In genomic region chr21:44884059-44884458, GRCh38 we compare ENCODE assay signal across 1 cellular context.
TF ChIP-seq lines count a peak whose summit lies in the region.

No MANE protein-coding gene starts in this region.

TF ChIP-seq in HepG2, 621 proteins besides CTCF, POLR2A, EP300 and RAD21:
- no peak for TF ChIP-seq ZMAT3 (CRISPR knock-in tag; conservative IDR thresholded peaks at IDR 0.05)
- TF ChIP-seq SRY (CRISPR knock-in tag; IDR thresholded peaks at IDR 0.05), result no peak
- TF ChIP-seq IRX3 (CRISPR knock-in tag; IDR thresholded peaks at IDR 0.05; ENCODE audit: borderline replicate concordance, low read depth), result no peak
- peak; percentile 35 for TF ChIP-seq ZNF687 (CRISPR knock-in tag; IDR thresholded peaks at IDR 0.05)
- no peak for TF ChIP-seq PAF1 (CRISPR knock-in tag; IDR thresholded peaks at IDR 0.05)
- peak; percentile 90 for TF ChIP-seq HNRNPL (IDR thresholded peaks at IDR 0.05; ENCODE audit: low read depth, low read length)
- TF ChIP-seq PCBP1 (IDR thresholded peaks at IDR 0.05; ENCODE audit: borderline replicate concordance, low read depth, low read length), result no peak
- 0 out of 2 replicates have a peak, but pooled peaks have one; percentile 25 for TF ChIP-seq ZNF768 (CRISPR knock-in tag; IDR thresholded peaks at IDR 0.05)
- TF ChIP-seq, protein P1, sequence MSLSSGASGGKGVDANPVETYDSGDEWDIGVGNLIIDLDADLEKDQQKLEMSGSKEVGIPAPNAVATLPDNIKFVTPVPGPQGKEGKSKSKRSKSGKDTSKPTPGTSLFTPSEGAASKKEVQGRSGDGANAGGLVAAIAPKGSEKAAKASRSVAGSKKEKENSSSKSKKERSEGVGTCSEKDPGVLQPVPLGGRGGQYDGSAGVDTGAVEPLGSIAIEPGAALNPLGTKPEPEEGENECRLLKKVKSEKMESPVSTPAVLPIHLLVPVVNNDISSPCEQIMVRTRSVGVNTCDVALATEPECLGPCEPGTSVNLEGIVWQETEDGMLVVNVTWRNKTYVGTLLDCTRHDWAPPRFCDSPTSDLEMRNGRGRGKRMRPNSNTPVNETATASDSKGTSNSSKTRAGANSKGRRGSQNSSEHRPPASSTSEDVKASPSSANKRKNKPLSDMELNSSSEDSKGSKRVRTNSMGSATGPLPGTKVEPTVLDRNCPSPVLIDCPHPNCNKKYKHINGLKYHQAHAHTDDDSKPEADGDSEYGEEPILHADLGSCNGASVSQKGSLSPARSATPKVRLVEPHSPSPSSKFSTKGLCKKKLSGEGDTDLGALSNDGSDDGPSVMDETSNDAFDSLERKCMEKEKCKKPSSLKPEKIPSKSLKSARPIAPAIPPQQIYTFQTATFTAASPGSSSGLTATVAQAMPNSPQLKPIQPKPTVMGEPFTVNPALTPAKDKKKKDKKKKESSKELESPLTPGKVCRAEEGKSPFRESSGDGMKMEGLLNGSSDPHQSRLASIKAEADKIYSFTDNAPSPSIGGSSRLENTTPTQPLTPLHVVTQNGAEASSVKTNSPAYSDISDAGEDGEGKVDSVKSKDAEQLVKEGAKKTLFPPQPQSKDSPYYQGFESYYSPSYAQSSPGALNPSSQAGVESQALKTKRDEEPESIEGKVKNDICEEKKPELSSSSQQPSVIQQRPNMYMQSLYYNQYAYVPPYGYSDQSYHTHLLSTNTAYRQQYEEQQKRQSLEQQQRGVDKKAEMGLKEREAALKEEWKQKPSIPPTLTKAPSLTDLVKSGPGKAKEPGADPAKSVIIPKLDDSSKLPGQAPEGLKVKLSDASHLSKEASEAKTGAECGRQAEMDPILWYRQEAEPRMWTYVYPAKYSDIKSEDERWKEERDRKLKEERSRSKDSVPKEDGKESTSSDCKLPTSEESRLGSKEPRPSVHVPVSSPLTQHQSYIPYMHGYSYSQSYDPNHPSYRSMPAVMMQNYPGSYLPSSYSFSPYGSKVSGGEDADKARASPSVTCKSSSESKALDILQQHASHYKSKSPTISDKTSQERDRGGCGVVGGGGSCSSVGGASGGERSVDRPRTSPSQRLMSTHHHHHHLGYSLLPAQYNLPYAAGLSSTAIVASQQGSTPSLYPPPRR (CRISPR knock-in tag; IDR thresholded peaks at IDR 0.05; ENCODE audit: borderline replicate concordance), result no peak
- TF ChIP-seq HNRNPLL (IDR thresholded peaks at IDR 0.05; ENCODE audit: low read depth, low read length, poor library complexity, severe bottlenecking), result no peak
